ENCODE assay signal across 1 cellular context in the genomic region with DNA sequence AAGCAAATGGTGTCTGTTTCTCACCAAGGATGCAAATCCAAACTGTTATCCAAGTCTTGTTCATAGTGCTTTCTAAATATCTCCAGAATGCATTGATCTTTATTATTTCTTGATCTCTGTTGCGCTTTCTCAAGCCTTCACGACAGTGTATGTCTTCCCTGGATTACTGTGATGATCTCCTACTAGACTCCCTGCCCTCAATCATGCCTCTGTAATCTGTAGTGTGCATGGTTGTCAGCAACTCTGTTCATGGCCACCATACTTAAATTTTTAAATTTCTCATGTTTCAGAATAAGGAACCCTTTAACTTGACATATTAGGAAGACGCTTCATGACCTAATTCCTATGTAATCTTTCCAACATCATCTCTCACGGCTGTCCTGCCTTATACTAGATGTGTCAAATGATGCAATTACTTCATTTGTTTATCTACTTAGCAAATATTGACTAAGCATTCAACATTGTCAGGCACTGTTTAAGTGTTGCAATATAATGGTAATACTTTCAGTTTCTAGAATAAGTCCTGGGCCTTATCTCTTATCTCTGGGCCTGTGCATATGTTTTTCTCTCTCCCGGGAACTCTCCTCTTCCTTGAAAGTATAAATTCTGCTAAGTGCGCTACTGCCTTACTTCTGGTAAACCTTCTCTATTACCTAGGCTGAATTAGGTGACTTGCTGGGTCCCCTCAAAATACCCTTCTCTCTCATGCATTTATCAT.
A peak's percentile ranks its signal among the peaks of the same experiment; 100 is the strongest.
TF ChIP-seq lines count a peak whose summit lies in the region.

No MANE protein-coding gene starts in this region.

TF ChIP-seq in K562, 482 proteins besides CTCF, POLR2A, EP300 and RAD21 (continued from another document and continues in another):
- TF ChIP-seq ZNF121 (CRISPR knock-in tag; conservative IDR thresholded peaks at IDR 0.05) (no peak), ELF1 (tag; IDR thresholded peaks at IDR 0.05) (no peak; the same call in 1 of the 2 replicates), ZNF318 (IDR thresholded peaks at IDR 0.05; ENCODE audit: borderline replicate concordance in 1 of 2, low read depth in 1 of 2) (peak in 1 of 2 experiments; percentile 99; a peak in 2 of 4 replicates), MAFK (IDR thresholded peaks at IDR 0.05; ENCODE audit: low read length) (peak; percentile 54), ZBTB8A (IDR thresholded peaks at IDR 0.05; ENCODE audit: partially characterized antibody) (no peak), BRD4 (IDR thresholded peaks at IDR 0.05) (peak; percentile 7; the same call in 1 of the 2 replicates), PHF8 (IDR thresholded peaks at IDR 0.05; ENCODE audit: borderline replicate concordance, low read length) (no peak), ARID2 (IDR thresholded peaks at IDR 0.05) (no peak), PHTF2 (CRISPR knock-in tag; IDR thresholded peaks at IDR 0.05) (no peak), KAT2B (IDR thresholded peaks at IDR 0.05; ENCODE audit: low read depth, low read length) (no peak), BMI1 (IDR thresholded peaks at IDR 0.05; ENCODE audit: low read length) (no peak), POU5F1 (IDR thresholded peaks at IDR 0.05; ENCODE audit: borderline replicate concordance, low read depth, low read length, partially characterized antibody) (no peak), TRIM28 (IDR thresholded peaks at IDR 0.05) (no peak), FOXK1 (CRISPR knock-in tag; IDR thresholded peaks at IDR 0.05; ENCODE audit: borderline replicate concordance) (no peak), RBM22 (IDR thresholded peaks at IDR 0.05; ENCODE audit: low read depth, low read length, poor library complexity, severe bottlenecking) (no peak), USF2 (CRISPR knock-in tag; IDR thresholded peaks at IDR 0.05) (no peak), POLR3G (IDR thresholded peaks at IDR 0.05; ENCODE audit: extremely low read depth, insufficient read length, insufficient replicate concordance) (no peak), C11orf30 (IDR thresholded peaks at IDR 0.05; ENCODE audit: low read depth) (peak; percentile 54; the same call in 1 of the 2 replicates), ZNF79 (CRISPR knock-in tag; IDR thresholded peaks at IDR 0.05; ENCODE audit: low read depth) (0 out of 2 replicates have a peak, but pooled peaks have one; percentile 15), ZBTB5 (IDR thresholded peaks at IDR 0.05) (no peak), ZNF695 (CRISPR knock-in tag; IDR thresholded peaks at IDR 0.05) (no peak), NR2C2 (CRISPR knock-in tag; IDR thresholded peaks at IDR 0.05) (no peak), NR2C2 (tag; IDR thresholded peaks at IDR 0.05) (peak; percentile 17; the same call in 1 of the 2 replicates), SRSF7 (optimal IDR thresholded peaks at IDR 0.05; ENCODE audit: low read depth, low read length) (no peak), ZNF280B (CRISPR knock-in tag; IDR thresholded peaks at IDR 0.05) (no peak), FUS (optimal IDR thresholded peaks at IDR 0.05; ENCODE audit: low read depth, low read length) (no peak), NONO (IDR thresholded peaks at IDR 0.05; ENCODE audit: low read depth in 2 of 2, low read length in 1 of 2) (no peak), BRF2 (IDR thresholded peaks at IDR 0.05; ENCODE audit: borderline replicate concordance, insufficient read depth, insufficient read length) (no peak)
- TF ChIP-seq, protein P1, sequence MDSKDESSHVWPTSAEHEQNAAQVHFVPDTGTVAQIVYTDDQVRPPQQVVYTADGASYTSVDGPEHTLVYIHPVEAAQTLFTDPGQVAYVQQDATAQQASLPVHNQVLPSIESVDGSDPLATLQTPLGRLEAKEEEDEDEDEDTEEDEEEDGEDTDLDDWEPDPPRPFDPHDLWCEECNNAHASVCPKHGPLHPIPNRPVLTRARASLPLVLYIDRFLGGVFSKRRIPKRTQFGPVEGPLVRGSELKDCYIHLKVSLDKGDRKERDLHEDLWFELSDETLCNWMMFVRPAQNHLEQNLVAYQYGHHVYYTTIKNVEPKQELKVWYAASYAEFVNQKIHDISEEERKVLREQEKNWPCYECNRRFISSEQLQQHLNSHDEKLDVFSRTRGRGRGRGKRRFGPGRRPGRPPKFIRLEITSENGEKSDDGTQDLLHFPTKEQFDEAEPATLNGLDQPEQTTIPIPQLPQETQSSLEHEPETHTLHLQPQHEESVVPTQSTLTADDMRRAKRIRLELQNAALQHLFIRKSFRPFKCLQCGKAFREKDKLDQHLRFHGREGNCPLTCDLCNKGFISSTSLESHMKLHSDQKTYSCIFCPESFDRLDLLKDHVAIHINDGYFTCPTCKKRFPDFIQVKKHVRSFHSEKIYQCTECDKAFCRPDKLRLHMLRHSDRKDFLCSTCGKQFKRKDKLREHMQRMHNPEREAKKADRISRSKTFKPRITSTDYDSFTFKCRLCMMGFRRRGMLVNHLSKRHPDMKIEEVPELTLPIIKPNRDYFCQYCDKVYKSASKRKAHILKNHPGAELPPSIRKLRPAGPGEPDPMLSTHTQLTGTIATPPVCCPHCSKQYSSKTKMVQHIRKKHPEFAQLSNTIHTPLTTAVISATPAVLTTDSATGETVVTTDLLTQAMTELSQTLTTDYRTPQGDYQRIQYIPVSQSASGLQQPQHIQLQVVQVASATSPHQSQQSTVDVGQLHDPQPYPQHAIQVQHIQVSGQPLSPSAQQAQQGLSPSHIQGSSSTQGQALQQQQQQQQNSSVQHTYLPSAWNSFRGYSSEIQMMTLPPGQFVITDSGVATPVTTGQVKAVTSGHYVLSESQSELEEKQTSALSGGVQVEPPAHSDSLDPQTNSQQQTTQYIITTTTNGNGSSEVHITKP (IDR thresholded peaks at IDR 0.05; ENCODE audit: partially characterized antibody), result no peak
- TF ChIP-seq, protein P2, sequence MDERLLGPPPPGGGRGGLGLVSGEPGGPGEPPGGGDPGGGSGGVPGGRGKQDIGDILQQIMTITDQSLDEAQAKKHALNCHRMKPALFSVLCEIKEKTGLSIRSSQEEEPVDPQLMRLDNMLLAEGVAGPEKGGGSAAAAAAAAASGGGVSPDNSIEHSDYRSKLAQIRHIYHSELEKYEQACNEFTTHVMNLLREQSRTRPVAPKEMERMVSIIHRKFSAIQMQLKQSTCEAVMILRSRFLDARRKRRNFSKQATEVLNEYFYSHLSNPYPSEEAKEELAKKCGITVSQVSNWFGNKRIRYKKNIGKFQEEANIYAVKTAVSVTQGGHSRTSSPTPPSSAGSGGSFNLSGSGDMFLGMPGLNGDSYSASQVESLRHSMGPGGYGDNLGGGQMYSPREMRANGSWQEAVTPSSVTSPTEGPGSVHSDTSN (CRISPR knock-in tag; IDR thresholded peaks at IDR 0.05; ENCODE audit: low read depth), result no peak
- TF ChIP-seq, protein P2 (tag; conservative IDR thresholded peaks at IDR 0.05; ENCODE audit: low read depth), result peak; percentile 80
- TF ChIP-seq, protein P3, sequence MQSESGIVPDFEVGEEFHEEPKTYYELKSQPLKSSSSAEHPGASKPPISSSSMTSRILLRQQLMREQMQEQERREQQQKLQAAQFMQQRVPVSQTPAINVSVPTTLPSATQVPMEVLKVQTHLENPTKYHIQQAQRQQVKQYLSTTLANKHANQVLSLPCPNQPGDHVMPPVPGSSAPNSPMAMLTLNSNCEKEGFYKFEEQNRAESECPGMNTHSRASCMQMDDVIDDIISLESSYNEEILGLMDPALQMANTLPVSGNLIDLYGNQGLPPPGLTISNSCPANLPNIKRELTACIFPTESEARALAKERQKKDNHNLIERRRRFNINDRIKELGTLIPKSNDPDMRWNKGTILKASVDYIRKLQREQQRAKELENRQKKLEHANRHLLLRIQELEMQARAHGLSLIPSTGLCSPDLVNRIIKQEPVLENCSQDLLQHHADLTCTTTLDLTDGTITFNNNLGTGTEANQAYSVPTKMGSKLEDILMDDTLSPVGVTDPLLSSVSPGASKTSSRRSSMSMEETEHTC (IDR thresholded peaks at IDR 0.05), result no peak
